Comparison of ENCODE assay signal across 35 cellular contexts in the genomic region with DNA sequence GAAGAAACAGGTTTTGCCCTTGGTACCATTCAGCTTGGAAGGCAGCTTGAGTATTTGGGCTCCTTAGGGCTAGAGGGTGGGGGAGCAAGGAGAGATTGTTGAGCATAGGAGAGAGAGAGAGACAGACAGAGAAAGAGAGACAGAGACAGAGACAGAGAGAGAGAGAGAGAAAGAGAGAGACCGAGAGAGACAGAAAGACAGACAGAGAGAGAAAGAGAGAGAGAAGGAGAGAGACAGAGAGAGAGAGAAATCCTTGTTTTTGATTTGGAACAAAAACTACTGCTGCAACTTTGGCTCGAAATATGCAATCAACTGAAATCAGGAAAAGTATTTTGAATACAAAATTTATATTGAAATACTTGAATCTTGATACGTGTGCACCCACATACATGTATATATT.
DNase-seq lines count a peak whose midpoint lies in the region; ATAC-seq and TF ChIP-seq lines count a peak whose summit lies in the region.
"Had no signal": no experiment of that assay in that cellular context is flagged by ENCODE, and none has a peak within 500 bp of the region (broad histone marks: within the 10 kb centered on the region; RNA-seq: fewer than 3 reads in every experiment).

No MANE protein-coding gene starts in this region.

- CTCF ChIA-PET in HEK293 (lab: Yijun Ruan, JAX) = interaction anchor here (1.0 kb wide), 1 partner anchor 10 kb away, joined by 6 read pairs; no protein-coding TSS in a partner anchor

- no peak overlapping the region for H3K9ac ChIP-seq in neural cell (ENCODE audit: low read length)
- H3K9ac ChIP-seq: BLaER1; BLaER1 treated with 17β-estradiol and CSF1 and Interleukin-3, amounts not matched to agents 10 nM and 100 nM had no signal

- no peak for ATAC-seq in GM23338
- ATAC-seq in GM21447 (IDR thresholded peaks at IDR 0.05; ENCODE audit: unreplicated experiment) = no peak
- ATAC-seq: A549; CD8-positive, alpha-beta T cell had no signal

- H4K20me1 ChIP-seq in GM23338 (replicated peaks; ENCODE audit: insufficient read depth) (no peaks in the 10 kb centered on the region), neural cell (ENCODE audit: insufficient read depth) (no peaks in the 10 kb centered on the region)
- H4K20me1 ChIP-seq: BLaER1; BLaER1 treated with 17β-estradiol and CSF1 and Interleukin-3, amounts not matched to agents 10 nM and 100 nM had no signal

- no peaks in the 10 kb centered on the region for H3K9me3 Mint-ChIP-seq in GM23338

- POLR2A ChIA-PET in HEK293 (lab: Yijun Ruan, JAX) = no interaction called here

- H3K36me3 ChIP-seq in GM23338 (ENCODE audit: insufficient read depth) (no peaks in the 10 kb centered on the region), HEK293 (ENCODE audit: control insufficient read depth in 2 of 2, insufficient read depth in 1 of 2, low read length in 2 of 2) (peaks cover 0 to 5% of the 10 kb centered on the region in 2 experiments; a peak in 1 of 3 replicates), neural cell (ENCODE audit: insufficient read depth, low read length) (no peaks in the 10 kb centered on the region)
- H3K36me3 ChIP-seq: BLaER1; BLaER1 treated with 17β-estradiol and CSF1 and Interleukin-3, amounts not matched to agents 10 nM and 100 nM had no signal

- H3K27me3 ChIP-seq in GM23338 (ENCODE audit: insufficient read depth) = no peaks in the 10 kb centered on the region
- H3K27me3 ChIP-seq in neural cell (ENCODE audit: insufficient read depth, low read depth, low read length) = no peaks in the 10 kb centered on the region
- H3K27me3 ChIP-seq: BE2C; BLaER1; BLaER1 treated with 17β-estradiol and CSF1 and Interleukin-3, amounts not matched to agents 10 nM and 100 nM had no signal

- TF ChIP-seq RAD21 in neural cell (conservative IDR thresholded peaks at IDR 0.05) = no peak

- 0 out of 2 replicates have a peak, but pooled peaks cover 6% of the 10 kb centered on the region for H3K9me2 ChIP-seq in GM23338 (ENCODE audit: insufficient read depth)
- H3K9me2 ChIP-seq in neural cell (ENCODE audit: insufficient read depth, low read length) = no peaks in the 10 kb centered on the region

- H3K4me2 ChIP-seq in GM23338 = no peak overlapping the region
- peak overlapping the region; percentile 3 for H3K4me2 ChIP-seq in neural cell (ENCODE audit: low read length)
- H3K4me2 ChIP-seq: A549; BLaER1; BLaER1 treated with 17β-estradiol and CSF1 and Interleukin-3, amounts not matched to agents 10 nM and 100 nM had no signal

- TF ChIP-seq EP300 in neural cell (conservative IDR thresholded peaks at IDR 0.05; ENCODE audit: poor library complexity, severe bottlenecking) = no peak

- no peaks in the 10 kb centered on the region for H3F3A ChIP-seq in GM23338 (replicated peaks; ENCODE audit: low read depth)
- no peaks in the 10 kb centered on the region for H3F3A ChIP-seq in neural cell (ENCODE audit: insufficient read depth, low read length, poor library complexity, severe bottlenecking)

- H2AFZ ChIP-seq in GM23338 = peak overlapping the region; percentile 52; the same call in 1 of the 2 replicates
- no peak overlapping the region for H2AFZ ChIP-seq in neural cell (ENCODE audit: low read depth, low read length)

- no peak for DNase-seq in GM23338 (ENCODE audit: low spot score)
- DNase-seq in coronary artery (ENCODE audit: low spot score) = peak; percentile 3
- DNase-seq in GM03348 (ENCODE audit: low spot score) = no peak
- DNase-seq in T1000 (lab: John Stamatoyannopoulos, UW) = no peak
- DNase-seq in stimulated activated naive CD4-positive, alpha-beta T cell (lab: John Stamatoyannopoulos, UW) = no peak
- DNase-seq: 8988T; ACHN; AML-193; BE2C; C1 segment of cervical spinal cord; Caco-2; Calu3; CD4-positive, alpha-beta memory T cell; CD4-positive, alpha-beta T cell; CD4-positive, CD25-positive, alpha-beta regulatory T cell; CD8-positive, alpha-beta memory T cell; CD8-positive, alpha-beta T cell; COR-L47; DMS 273 treated with DMSO at 0.1 percent for 48 hours; DMS153; DMS53; DMS79; DMS79 treated with DMSO at 0.1 percent for 48 hours; DND-41; EL had no signal

- H3K36me3 Mint-ChIP-seq in GM23338 (ENCODE audit: low read depth) = no peaks in the 10 kb centered on the region
- H3K36me3 Mint-ChIP-seq: CD14-positive monocyte; CD4-positive, alpha-beta memory T cell; CD4-positive, CD25-positive, alpha-beta regulatory T cell; CD8-positive, alpha-beta memory T cell; CD8-positive, alpha-beta T cell had no signal

- H3K27ac ChIP-seq in GM23338 (ENCODE audit: low read depth) (no peak overlapping the region), HEK293 (ENCODE audit: extremely low read depth, low read depth, low read length) (no peak overlapping the region), coronary artery (no peak overlapping the region), neural cell (ENCODE audit: low read length) (no peak overlapping the region)
- H3K27ac ChIP-seq: 22Rv1; A549; BLaER1; BLaER1 treated with 17β-estradiol and CSF1 and Interleukin-3, amounts not matched to agents 10 nM and 100 nM; C4-2B had no signal

- TF ChIP-seq CTCF in GM23338 (conservative IDR thresholded peaks at IDR 0.05; ENCODE audit: low read depth in 2 of 2) (no peak), HEK293 (tag by site-specific recombination; IDR thresholded peaks at IDR 0.05) (no peak), coronary artery (IDR thresholded peaks at IDR 0.05) (no peak), neural cell (IDR thresholded peaks at IDR 0.05; ENCODE audit: poor library complexity, severe bottlenecking) (no peak)

- H3K9me3 ChIP-seq in HEK293 (ENCODE audit: control insufficient read depth, insufficient read depth, low read depth, low read length) = no peaks in the 10 kb centered on the region
- no peaks in the 10 kb centered on the region for H3K9me3 ChIP-seq in neural cell (ENCODE audit: low read length)
- H3K9me3 ChIP-seq: A549, BE2C, BLaER1, Caco-2 had no signal

- H3K27me3 Mint-ChIP-seq in GM23338 (ENCODE audit: insufficient read depth, low read depth, poor library complexity) = no peaks in the 10 kb centered on the region
- H3K27me3 Mint-ChIP-seq: CD4-positive, CD25-positive, alpha-beta regulatory T cell had no signal

- no peak overlapping the region for H3K27ac Mint-ChIP-seq in GM23338
- H3K27ac Mint-ChIP-seq: B cell; CD14-positive monocyte; CD4-positive, alpha-beta memory T cell; CD4-positive, alpha-beta T cell; CD4-positive, CD25-positive, alpha-beta regulatory T cell; CD8-positive, alpha-beta memory T cell; CD8-positive, alpha-beta T cell had no signal

- H3K4me1 ChIP-seq in GM23338 (ENCODE audit: insufficient read depth) = peaks cover 9% of the 10 kb centered on the region; the same call in 1 of the 2 replicates
- 0 out of 2 replicates have a peak, but pooled peaks cover 2% of the 10 kb centered on the region for H3K4me1 ChIP-seq in HEK293 (ENCODE audit: control insufficient read depth, insufficient read depth, low read length)
- H3K4me1 ChIP-seq: A549; BLaER1; BLaER1 treated with 17β-estradiol and CSF1 and Interleukin-3, amounts not matched to agents 10 nM and 100 nM; Caco-2 had no signal

- peaks cover 27% of the 10 kb centered on the region for H3K4me1 Mint-ChIP-seq in GM23338
- H3K4me1 Mint-ChIP-seq: B cell; CD14-positive monocyte; CD4-positive, alpha-beta memory T cell; CD4-positive, CD25-positive, alpha-beta regulatory T cell; CD8-positive, alpha-beta memory T cell had no signal

- H3K4me3 ChIP-seq in GM23338 = no peak overlapping the region
- no peak overlapping the region for H3K4me3 ChIP-seq in HEK293 (ENCODE audit: low read depth, low read length)
- H3K4me3 ChIP-seq in coronary artery = no peak overlapping the region
- peak overlapping the region; percentile 1 for H3K4me3 ChIP-seq in neural cell (ENCODE audit: low read length)
- H3K4me3 ChIP-seq: A549; BLaER1; BLaER1 treated with 17β-estradiol and CSF1 and Interleukin-3, amounts not matched to agents 10 nM and 100 nM had no signal

- no peaks in the 10 kb centered on the region for H3K79me2 ChIP-seq in GM23338 (replicated peaks; ENCODE audit: insufficient read depth)
- H3K79me2 ChIP-seq in neural cell (replicated peaks; ENCODE audit: insufficient read depth, low read length) = no peaks in the 10 kb centered on the region

- H3K4me3 Mint-ChIP-seq in GM23338 = no peak overlapping the region
- H3K4me3 Mint-ChIP-seq: B cell; CD14-positive monocyte; CD4-positive, alpha-beta memory T cell; CD4-positive, alpha-beta T cell; CD4-positive, CD25-positive, alpha-beta regulatory T cell; CD8-positive, alpha-beta memory T cell; CD8-positive, alpha-beta T cell had no signal

TF ChIP-seq in GM23338, 12 proteins besides CTCF, POLR2A, EP300 and RAD21:
- TF ChIP-seq ZNF331 (CRISPR knock-in tag; IDR thresholded peaks at IDR 0.05; ENCODE audit: low read depth) (no peak), ZNF114 (CRISPR knock-in tag; IDR thresholded peaks at IDR 0.05) (no peak)

TF ChIP-seq in HEK293, 187 proteins besides CTCF, POLR2A, EP300 and RAD21 (continues in another document):
- 0 out of 2 replicates have a peak, but pooled peaks have one; percentile 21 for TF ChIP-seq ZNF169 (tag by site-specific recombination; IDR thresholded peaks at IDR 0.05)
- peak; percentile 98 for TF ChIP-seq ZNF596 (tag by site-specific recombination; IDR thresholded peaks at IDR 0.05)
- TF ChIP-seq, protein P1, sequence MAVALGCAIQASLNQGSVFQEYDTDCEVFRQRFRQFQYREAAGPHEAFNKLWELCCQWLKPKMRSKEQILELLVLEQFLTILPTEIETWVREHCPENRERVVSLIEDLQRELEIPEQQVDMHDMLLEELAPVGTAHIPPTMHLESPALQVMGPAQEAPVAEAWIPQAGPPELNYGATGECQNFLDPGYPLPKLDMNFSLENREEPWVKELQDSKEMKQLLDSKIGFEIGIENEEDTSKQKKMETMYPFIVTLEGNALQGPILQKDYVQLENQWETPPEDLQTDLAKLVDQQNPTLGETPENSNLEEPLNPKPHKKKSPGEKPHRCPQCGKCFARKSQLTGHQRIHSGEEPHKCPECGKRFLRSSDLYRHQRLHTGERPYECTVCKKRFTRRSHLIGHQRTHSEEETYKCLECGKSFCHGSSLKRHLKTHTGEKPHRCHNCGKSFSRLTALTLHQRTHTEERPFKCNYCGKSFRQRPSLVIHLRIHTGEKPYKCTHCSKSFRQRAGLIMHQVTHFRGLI (tag by site-specific recombination; IDR thresholded peaks at IDR 0.05) = no peak

TF ChIP-seq in neural cell, 6 proteins besides CTCF, POLR2A, EP300 and RAD21 (continues in another document):
- TF ChIP-seq MXI1 (conservative IDR thresholded peaks at IDR 0.05; ENCODE audit: poor library complexity, severe bottlenecking) = no peak
- no peak for TF ChIP-seq SMC3 (conservative IDR thresholded peaks at IDR 0.05; ENCODE audit: poor library complexity)
- TF ChIP-seq POLR2AphosphoS5 (IDR thresholded peaks at IDR 0.05) = no peak
- TF ChIP-seq TAF1 (IDR thresholded peaks at IDR 0.05; ENCODE audit: low read depth) = no peak
- TF ChIP-seq EZH2 (IDR thresholded peaks at IDR 0.05; ENCODE audit: borderline replicate concordance, insufficient read depth, low read length, poor library complexity, severe bottlenecking) = no peak
